In the genomic region with DNA sequence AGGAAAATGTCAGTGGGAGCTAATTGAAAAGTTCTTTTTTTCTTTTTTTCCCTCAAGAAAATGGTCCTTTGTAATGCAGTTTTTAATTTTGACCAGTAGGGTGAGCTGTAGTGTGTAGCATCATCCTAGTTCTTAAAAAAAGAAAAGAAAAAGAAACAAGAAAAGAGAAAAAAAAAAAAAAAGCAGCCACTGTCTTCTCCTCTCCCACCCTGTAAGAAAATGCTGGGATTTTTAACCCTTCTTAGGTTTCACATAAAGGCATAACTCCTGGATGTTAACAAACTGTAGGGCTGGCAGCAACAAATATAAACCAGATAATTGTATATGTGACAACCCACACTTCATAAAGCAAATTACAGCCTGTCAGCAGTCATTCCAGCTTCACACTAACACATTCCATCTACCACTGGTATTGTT, we compare ENCODE assay signal across 9 cellular contexts.
DNase-seq lines count a peak whose midpoint lies in the region; ATAC-seq and TF ChIP-seq lines count a peak whose summit lies in the region.
"Had no signal": no experiment of that assay in that cellular context is flagged by ENCODE, and none has a peak within 500 bp of the region (broad histone marks: within the 10 kb centered on the region; RNA-seq: fewer than 3 reads in every experiment).

No MANE protein-coding gene starts in this region.

- no peaks in the 10 kb centered on the region for H3K36me3 Mint-ChIP-seq in MCF 10A (ENCODE audit: insufficient read depth, unreplicated experiment)

- no peak for ATAC-seq in GM19328 (IDR thresholded peaks at IDR 0.05; ENCODE audit: unreplicated experiment)
- no peak for ATAC-seq in HG03342 (IDR thresholded peaks at IDR 0.05; ENCODE audit: unreplicated experiment)
- ATAC-seq in HG03097 (IDR thresholded peaks at IDR 0.05; ENCODE audit: low FRiP score, unreplicated experiment) = no peak

- no peaks in the 10 kb centered on the region for H3K4me1 Mint-ChIP-seq in MCF 10A (ENCODE audit: insufficient read depth, unreplicated experiment)

- no TSS peak for BruUV-seq in MCF 10A (replicated peaks; lab: Mats Ljungman, UMichigan)

- TF ChIP-seq CTCF in MCF 10A (IDR thresholded peaks at IDR 0.05; ENCODE audit: unreplicated experiment) = peak; percentile 68

- CTCF ChIA-PET in MCF 10A (lab: Yijun Ruan, JAX) = interaction anchor here (0.6 to 3.5 kb wide), 28 partner anchors 12 to 683 kb away, joined by 3 to 34 read pairs (median 4); a partner anchor contains a TSS

- POLR2A ChIA-PET in MCF 10A (lab: Yijun Ruan, JAX) = no interaction called here

- H3K27me3 Mint-ChIP-seq in MCF 10A (ENCODE audit: insufficient read depth, unreplicated experiment) = peaks cover 38% of the 10 kb centered on the region
- H3K27me3 Mint-ChIP-seq: activated naive CD4-positive, alpha-beta T cell treated with anti-CD3 and anti-CD28 coated beads, Interleukin-2, amount 50 U/mL, for 24 hours had no signal

- H3K27ac Mint-ChIP-seq in MCF 10A (ENCODE audit: low read depth, unreplicated experiment) = no peak overlapping the region
- H3K27ac Mint-ChIP-seq: activated naive CD4-positive, alpha-beta T cell treated with anti-CD3 and anti-CD28 coated beads, Interleukin-2, amount 50 U/mL, for 24 hours had no signal

- H3K4me3 Mint-ChIP-seq in MCF 10A (ENCODE audit: unreplicated experiment) = no peak overlapping the region
- H3K4me3 Mint-ChIP-seq: activated naive CD4-positive, alpha-beta T cell treated with anti-CD3 and anti-CD28 coated beads, Interleukin-2, amount 50 U/mL, for 24 hours had no signal

- H3K9me3 Mint-ChIP-seq in MCF 10A (ENCODE audit: unreplicated experiment) = no peaks in the 10 kb centered on the region
- H3K9me3 Mint-ChIP-seq: activated naive CD4-positive, alpha-beta T cell treated with anti-CD3 and anti-CD28 coated beads, Interleukin-2, amount 50 U/mL, for 24 hours had no signal

- DNase-seq in NCI-H345 treated with DMSO at 0.1 percent for 48 hours (lab: John Stamatoyannopoulos, UW; ENCODE audit: unreplicated experiment) = peak; percentile 13
- DNase-seq in NCI-H345 (lab: John Stamatoyannopoulos, UW) = no peak
- peak; percentile 29 for DNase-seq in NCI-H146 treated with DMSO at 0.1 percent for 48 hours (lab: John Stamatoyannopoulos, UW; ENCODE audit: unreplicated experiment)
- DNase-seq in MCF 10A (ENCODE audit: unreplicated experiment) = peak; percentile 26
- DNase-seq in lung microvascular endothelial cell (ENCODE audit: low read depth in 2 of 2) = peak; percentile 48 to 57

- intact Hi-C loops in MCF 10A (cut with micrococcal nuclease) = loop anchor here (2.0 kb wide), 1 partner anchor 105 kb away; no protein-coding TSS in a partner anchor
